ENCODE assay signal across 16 cellular contexts in genomic region chr12:54956818-54957641, GRCh38. TPM values are rescaled to one million over a fixed set of nuclear protein-coding genes. Genes with fewer than 3 reads are reported as not detected.
DNase-seq lines count a peak whose midpoint lies in the region; ATAC-seq and TF ChIP-seq lines count a peak whose summit lies in the region.
"Had no signal": no experiment of that assay in that cellular context is flagged by ENCODE, and none has a peak within 500 bp of the region (broad histone marks: within the 10 kb centered on the region; RNA-seq: fewer than 3 reads in every experiment).

No MANE protein-coding gene starts in this region.

- peak overlapping the region; percentile 47 for H3K4me3 Mint-ChIP-seq in T-helper 2 cell treated with Interferon-gamma antibody and Interleukin-4, amounts not matched to agents 5 μg/mL and 100 μg/mL, for 36 hours
- peak overlapping the region; percentile 79 for H3K4me3 Mint-ChIP-seq in activated T-helper 1 cell treated with anti-CD3 and anti-CD28 coated beads, Interleukin-12 subunit alpha, Interleukin-12 subunit beta, Interleukin-2, Interleukin-4 antibody, amounts not matched to agents 30 ng/mL and 10 ng/mL and 1 ng/mL, durations not matched to agents 14 hours and 24 hours and 36 hours
- peak overlapping the region; percentile 52 for H3K4me3 Mint-ChIP-seq in stimulated activated effector memory CD8-positive, alpha-beta T cell treated with anti-CD3 and anti-CD28 coated beads, Interleukin-12 subunit alpha, Interleukin-12 subunit beta, amount 100 ng/mL, for 72 hours

- peaks cover 11% of the 10 kb centered on the region for H3K9me3 Mint-ChIP-seq in T-helper 2 cell treated with Interferon-gamma antibody and Interleukin-4, amounts not matched to agents 5 μg/mL and 100 μg/mL, for 36 hours
- peaks cover 12% of the 10 kb centered on the region for H3K9me3 Mint-ChIP-seq in activated T-helper 1 cell treated with anti-CD3 and anti-CD28 coated beads, Interleukin-12 subunit alpha, Interleukin-12 subunit beta, Interleukin-2, Interleukin-4 antibody, amounts not matched to agents 30 ng/mL and 10 ng/mL and 1 ng/mL, durations not matched to agents 14 hours and 24 hours and 36 hours
- H3K9me3 Mint-ChIP-seq in stimulated activated effector memory CD8-positive, alpha-beta T cell treated with anti-CD3 and anti-CD28 coated beads, Interleukin-12 subunit alpha, Interleukin-12 subunit beta, amount 100 ng/mL, for 72 hours, result no peaks in the 10 kb centered on the region

- H3K4me1 Mint-ChIP-seq in T-helper 2 cell treated with Interferon-gamma antibody and Interleukin-4, amounts not matched to agents 5 μg/mL and 100 μg/mL, for 36 hours (ENCODE audit: low read depth), result peaks cover 74% of the 10 kb centered on the region
- H3K4me1 Mint-ChIP-seq in activated T-helper 1 cell treated with anti-CD3 and anti-CD28 coated beads, Interleukin-12 subunit alpha, Interleukin-12 subunit beta, Interleukin-2, Interleukin-4 antibody, amounts not matched to agents 30 ng/mL and 10 ng/mL and 1 ng/mL, durations not matched to agents 14 hours and 24 hours and 36 hours (ENCODE audit: low read depth), result peaks cover 83% of the 10 kb centered on the region
- peaks cover 82% of the 10 kb centered on the region for H3K4me1 Mint-ChIP-seq in stimulated activated effector memory CD8-positive, alpha-beta T cell treated with anti-CD3 and anti-CD28 coated beads, Interleukin-12 subunit alpha, Interleukin-12 subunit beta, amount 100 ng/mL, for 72 hours

- no peak for DNase-seq in T-helper 2 cell treated with Interferon-gamma antibody and Interleukin-4, amounts not matched to agents 5 μg/mL and 100 μg/mL, for 36 hours (ENCODE audit: low spot score)
- DNase-seq in T-helper 2 cell (no peak), MV-4-11 (lab: John Stamatoyannopoulos, UW) (peak; percentile 90), DMS 273 (lab: John Stamatoyannopoulos, UW; ENCODE audit: unreplicated experiment) (no peak), ascending aorta (ENCODE audit: low spot score in 2 of 2) (no peak)
- DNase-seq in activated T-helper 1 cell treated with anti-CD3 and anti-CD28 coated beads, Interleukin-12 subunit alpha, Interleukin-12 subunit beta, Interleukin-2, Interleukin-4 antibody, amounts not matched to agents 30 ng/mL and 10 ng/mL and 1 ng/mL, durations not matched to agents 14 hours and 24 hours and 36 hours (ENCODE audit: low spot score), result no peak
- DNase-seq in stimulated activated effector memory CD8-positive, alpha-beta T cell treated with anti-CD3 and anti-CD28 coated beads, Interleukin-12 subunit alpha, Interleukin-12 subunit beta, amount 100 ng/mL, for 72 hours (ENCODE audit: low spot score in 2 of 2), result no peak
- DNase-seq: gastrocnemius medialis, left ventricle myocardium superior, Peyer's patch, upper lobe of left lung had no signal

- H3K27ac ChIP-seq in ascending aorta, result no peak overlapping the region
- H3K27ac ChIP-seq: A549, coronary artery, epithelial cell of prostate, gastrocnemius medialis, pancreas, Peyer's patch, upper lobe of left lung had no signal

- no peaks in the 10 kb centered on the region for H3K27me3 Mint-ChIP-seq in T-helper 2 cell treated with Interferon-gamma antibody and Interleukin-4, amounts not matched to agents 5 μg/mL and 100 μg/mL, for 36 hours (ENCODE audit: low read depth)
- H3K27me3 Mint-ChIP-seq in activated T-helper 1 cell treated with anti-CD3 and anti-CD28 coated beads, Interleukin-12 subunit alpha, Interleukin-12 subunit beta, Interleukin-2, Interleukin-4 antibody, amounts not matched to agents 30 ng/mL and 10 ng/mL and 1 ng/mL, durations not matched to agents 14 hours and 24 hours and 36 hours (ENCODE audit: insufficient read depth), result no peaks in the 10 kb centered on the region

- H3K9me3 ChIP-seq in ascending aorta, result no peaks in the 10 kb centered on the region
- H3K9me3 ChIP-seq: A549, gastrocnemius medialis, pancreas, Peyer's patch, upper lobe of left lung had no signal

- no peaks in the 10 kb centered on the region for H3K36me3 ChIP-seq in ascending aorta
- H3K36me3 ChIP-seq: gastrocnemius medialis, pancreas, Peyer's patch, upper lobe of left lung had no signal

- no peaks in the 10 kb centered on the region for H3K27me3 ChIP-seq in ascending aorta
- H3K27me3 ChIP-seq: gastrocnemius medialis, Peyer's patch, upper lobe of left lung had no signal

- no peaks in the 10 kb centered on the region for H3K4me1 ChIP-seq in ascending aorta
- H3K4me1 ChIP-seq: A549, gastrocnemius medialis, pancreas, Peyer's patch, upper lobe of left lung had no signal

- no peak for TF ChIP-seq CTCF in ascending aorta (IDR thresholded peaks at IDR 0.05)

- H3K27ac Mint-ChIP-seq in T-helper 2 cell treated with Interferon-gamma antibody and Interleukin-4, amounts not matched to agents 5 μg/mL and 100 μg/mL, for 36 hours, result peak overlapping the region; percentile 76
- peak overlapping the region; percentile 96 for H3K27ac Mint-ChIP-seq in activated T-helper 1 cell treated with anti-CD3 and anti-CD28 coated beads, Interleukin-12 subunit alpha, Interleukin-12 subunit beta, Interleukin-2, Interleukin-4 antibody, amounts not matched to agents 30 ng/mL and 10 ng/mL and 1 ng/mL, durations not matched to agents 14 hours and 24 hours and 36 hours
- peak overlapping the region; percentile 86 for H3K27ac Mint-ChIP-seq in stimulated activated effector memory CD8-positive, alpha-beta T cell treated with anti-CD3 and anti-CD28 coated beads, Interleukin-12 subunit alpha, Interleukin-12 subunit beta, amount 100 ng/mL, for 72 hours

- H3K36me3 Mint-ChIP-seq in T-helper 2 cell treated with Interferon-gamma antibody and Interleukin-4, amounts not matched to agents 5 μg/mL and 100 μg/mL, for 36 hours (ENCODE audit: low read depth), result peaks cover 94% of the 10 kb centered on the region
- H3K36me3 Mint-ChIP-seq in activated T-helper 1 cell treated with anti-CD3 and anti-CD28 coated beads, Interleukin-12 subunit alpha, Interleukin-12 subunit beta, Interleukin-2, Interleukin-4 antibody, amounts not matched to agents 30 ng/mL and 10 ng/mL and 1 ng/mL, durations not matched to agents 14 hours and 24 hours and 36 hours (ENCODE audit: low read depth), result peaks cover 87% of the 10 kb centered on the region
- H3K36me3 Mint-ChIP-seq in stimulated activated effector memory CD8-positive, alpha-beta T cell treated with anti-CD3 and anti-CD28 coated beads, Interleukin-12 subunit alpha, Interleukin-12 subunit beta, amount 100 ng/mL, for 72 hours, result peaks cover 98% of the 10 kb centered on the region

- ATAC-seq in stimulated activated effector memory CD8-positive, alpha-beta T cell treated with anti-CD3 and anti-CD28 coated beads, Interleukin-12 subunit alpha, Interleukin-12 subunit beta, amount 100 ng/mL, for 72 hours, result peak; percentile 56
- no peak for ATAC-seq in GM21576 (IDR thresholded peaks at IDR 0.05; ENCODE audit: unreplicated experiment)

- intact Hi-C loops in activated T-helper 1 cell treated with anti-CD3 and anti-CD28 coated beads, Interleukin-12 subunit alpha, Interleukin-12 subunit beta, Interleukin-2, Interleukin-4 antibody, amounts not matched to agents 30 ng/mL and 10 ng/mL and 1 ng/mL, durations not matched to agents 14 hours and 24 hours and 36 hours (cut with micrococcal nuclease), result loop anchor here (1.0 kb wide), 3 partner anchors 22 to 34 kb away; partner anchors contain the start of gene TESPA1
- intact Hi-C loops in ascending aorta (cut with DNase I), result loop anchor here (2.0 to 5.0 kb wide), 2 partner anchors 255 to 354 kb away; no protein-coding TSS in a partner anchor

- H3K4me3 ChIP-seq in ascending aorta, result no peak overlapping the region
- H3K4me3 ChIP-seq: A549, coronary artery, gastrocnemius medialis, pancreas, Peyer's patch, upper lobe of left lung had no signal

RNA-seq across cellular contexts. Expression of gene TESPA1, which starts 27.5 kb away (rescaled TPM):
- 179 and 181 TPM in 2 replicates for total RNA-seq in activated T-helper 1 cell treated with anti-CD3 and anti-CD28 coated beads, Interleukin-12 subunit alpha, Interleukin-12 subunit beta, Interleukin-2, Interleukin-4 antibody, amounts not matched to agents 30 ng/mL and 10 ng/mL and 1 ng/mL, durations not matched to agents 14 hours and 24 hours and 36 hours
- not detected for total RNA-seq in ascending aorta

Comparison
In these comparisons a context has a peak if more than half of its experiments do, and no peak if none do; other contexts are left out.
1. RNA of gene TESPA1, which starts 27.5 kb away (total RNA-seq): 179 to 181 TPM in activated T-helper 1 cell treated with anti-CD3 and anti-CD28 coated beads, Interleukin-12 subunit alpha, Interleukin-12 subunit beta, Interleukin-2, Interleukin-4 antibody, amounts not matched to agents 30 ng/mL and 10 ng/mL and 1 ng/mL, durations not matched to agents 14 hours and 24 hours and 36 hours; not detected in ascending aorta (single experiment); every median in the first group is over 100 times any median in the second.
2. Peak in every context shown above with its lines, with median percentiles within 50 percentile points of each other: H3K27ac Mint-ChIP-seq and H3K4me3 Mint-ChIP-seq.